In genomic region chr2:158618859-158619490, GRCh38 we compare ENCODE assay signal across 14 cellular contexts.
DNase-seq lines count a peak whose midpoint lies in the region; ATAC-seq and TF ChIP-seq lines count a peak whose summit lies in the region.
"Had no signal": no experiment of that assay in that cellular context is flagged by ENCODE, and none has a peak within 500 bp of the region (broad histone marks: within the 10 kb centered on the region; RNA-seq: fewer than 3 reads in every experiment).

No MANE protein-coding gene starts in this region.

- H2AFZ ChIP-seq in HCT116 (ENCODE audit: low read depth, low read length, poor library complexity, severe bottlenecking) = no peak overlapping the region

- intact Hi-C loops in HCT116 (cut with micrococcal nuclease) (no loop called here), posterior cingulate gyrus (cut with DNase I) (no loop called here)

- H3K4me3 ChIP-seq in HCT116 (replicated peaks in 1 of 2; ENCODE audit: low read depth in 1 of 2, low read length in 2 of 2) = no peak overlapping the region
- no peak overlapping the region for H3K4me3 ChIP-seq in SK-N-MC
- H3K4me3 ChIP-seq in retinal pigment epithelial cell (ENCODE audit: low read length) = no peak overlapping the region
- H3K4me3 ChIP-seq: thoracic aorta had no signal

- H3K4me2 ChIP-seq in HCT116 (ENCODE audit: low read length) = peak overlapping the region; percentile 24; the same call in 1 of the 2 replicates

- CTCF ChIA-PET in HCT116 (lab: Charles Lee) = interaction anchor here (1.5 to 1.7 kb wide), 2 partner anchors 440 to 595 kb away, joined by 5 to 9 read pairs; no protein-coding TSS in a partner anchor

- no TSS peak for BruUV-seq in HCT116 (replicated peaks; lab: Mats Ljungman, UMichigan)

- no peak for ATAC-seq in HCT116
- no peak for ATAC-seq in GM18505 (IDR thresholded peaks at IDR 0.05; ENCODE audit: unreplicated experiment)
- ATAC-seq in GM21723 (IDR thresholded peaks at IDR 0.05; ENCODE audit: unreplicated experiment) = no peak
- ATAC-seq: activated T-helper 17 cell treated with anti-CD3 and anti-CD28 coated beads, Interleukin-2, amount 50 U/mL, for 72 hours had no signal

- H4K20me1 ChIP-seq in HCT116 (ENCODE audit: insufficient read depth) = no peaks in the 10 kb centered on the region

- H3K9ac ChIP-seq in HCT116 (ENCODE audit: low read length) (no peak overlapping the region), SK-N-MC (ENCODE audit: insufficient read length) (no peak overlapping the region)

- RAD21 ChIA-PET in HCT116 (lab: Charles Lee; ENCODE audit: low non-redundant PET in 1 of 2, low total read pairs in 2 of 2, uncharacterized antibody in 2 of 2, unreplicated experiment in 2 of 2) = no interaction called here

- no peak for TF ChIP-seq CTCF in HCT116 (IDR thresholded peaks at IDR 0.05 in 2 of 3, conservative IDR thresholded peaks at IDR 0.05 in 1 of 3; ENCODE audit: borderline replicate concordance in 1 of 3, insufficient read depth in 1 of 3, low read depth in 2 of 3, low read length in 2 of 3)
- peak; percentile 5 for TF ChIP-seq CTCF in retinal pigment epithelial cell (conservative IDR thresholded peaks at IDR 0.05; ENCODE audit: low read depth, low read length)

- H3K36me3 ChIP-seq in HCT116 (ENCODE audit: control insufficient read depth in 1 of 2, insufficient read depth in 2 of 2, low read length in 2 of 2) = peaks cover 0 to 11% of the 10 kb centered on the region in 2 experiments; a peak in 1 of 4 replicates
- H3K36me3 ChIP-seq in SK-N-MC (ENCODE audit: insufficient read depth, low read length) = peaks cover 30% of the 10 kb centered on the region

- H3K79me2 ChIP-seq in HCT116 (ENCODE audit: insufficient read depth, low read length) = no peaks in the 10 kb centered on the region

- H3K27ac ChIP-seq in HCT116 (ENCODE audit: low read depth, low read length) (no peak overlapping the region), SK-N-MC (0 out of 2 replicates have a peak overlapping the region, but pooled peaks have one; percentile 16)
- H3K27ac ChIP-seq: thoracic aorta had no signal

- POLR2A ChIA-PET in HCT116 (lab: Charles Lee) = no interaction called here

- H3K9me2 ChIP-seq in HCT116 (ENCODE audit: insufficient read depth) = no peaks in the 10 kb centered on the region

- 0 out of 2 replicates have a peak, but pooled peaks have one; percentile 19 for TF ChIP-seq RAD21 in HCT116 (IDR thresholded peaks at IDR 0.05; ENCODE audit: low read depth)

- DNase-seq in HCT116 (ENCODE audit: low read depth, low spot score) (no peak), SK-N-MC (ENCODE audit: low read depth, low spot score) (no peak), glomerular visceral epithelial cell (ENCODE audit: extremely low spot score) (peak; percentile 9), retinal pigment epithelial cell (ENCODE audit: low read depth) (no peak), posterior cingulate gyrus (no peak), CD1c-positive myeloid dendritic cell (ENCODE audit: extremely low spot score) (no peak)
- DNase-seq: activated CD4-positive, alpha-beta T cell treated with anti-CD3 and anti-CD28 coated beads, Interleukin-2, amount 50 U/mL, for 4 hours; aorta; effector CD8-positive, alpha-beta T cell; T-helper 9 cell had no signal

- H3K9me3 ChIP-seq in HCT116 (ENCODE audit: control insufficient read depth in 1 of 2, insufficient read depth in 1 of 2, low read depth in 1 of 2, low read length in 2 of 2) (no peaks in the 10 kb centered on the region), SK-N-MC (ENCODE audit: low read depth, low read length) (no peaks in the 10 kb centered on the region)
- H3K9me3 ChIP-seq: thoracic aorta had no signal

- no peak for TF ChIP-seq POLR2A in HCT116 (IDR thresholded peaks at IDR 0.05; ENCODE audit: borderline replicate concordance, extremely low read depth, insufficient read depth, insufficient read length)
- TF ChIP-seq POLR2A in GM18505 (IDR thresholded peaks at IDR 0.05; ENCODE audit: borderline replicate concordance, extremely low read depth, insufficient read depth, insufficient read length) = no peak

- H3K27me3 ChIP-seq in HCT116 (ENCODE audit: insufficient read depth, low read length) = no peaks in the 10 kb centered on the region

- peaks cover 0 to 15% of the 10 kb centered on the region in 2 experiments; a peak in 2 of 4 replicates for H3K4me1 ChIP-seq in HCT116 (ENCODE audit: control insufficient read depth in 1 of 2, insufficient read depth in 2 of 2, low read length in 2 of 2)

TF ChIP-seq in HCT116, 20 proteins besides CTCF, POLR2A, EP300 and RAD21:
- no peak for TF ChIP-seq REST (IDR thresholded peaks at IDR 0.05; ENCODE audit: low read depth)
- no peak for TF ChIP-seq YY1 (IDR thresholded peaks at IDR 0.05; ENCODE audit: extremely low read depth, insufficient replicate concordance, low read depth, low read length)
- no peak for TF ChIP-seq SRF (IDR thresholded peaks at IDR 0.05; ENCODE audit: low read depth)
- no peak for TF ChIP-seq EZH2 (IDR thresholded peaks at IDR 0.05)
- TF ChIP-seq EGR1 (IDR thresholded peaks at IDR 0.05; ENCODE audit: low read depth) = no peak
- no peak for TF ChIP-seq JUND (IDR thresholded peaks at IDR 0.05)
- no peak for TF ChIP-seq SP1 (IDR thresholded peaks at IDR 0.05; ENCODE audit: low read depth)
- TF ChIP-seq TCF7L2 (IDR thresholded peaks at IDR 0.05; ENCODE audit: borderline replicate concordance, extremely low read depth, insufficient read depth, insufficient read length) = no peak
- no peak for TF ChIP-seq SIN3A (IDR thresholded peaks at IDR 0.05; ENCODE audit: low read depth)
- TF ChIP-seq ZNF274 (IDR thresholded peaks at IDR 0.05; ENCODE audit: low read depth, low read length) = no peak
- no peak for TF ChIP-seq CBX3 (IDR thresholded peaks at IDR 0.05; ENCODE audit: low read depth)
- no peak for TF ChIP-seq POLR2AphosphoS5 (IDR thresholded peaks at IDR 0.05; ENCODE audit: low read depth, low read length)
- no peak for TF ChIP-seq ZBTB33 (IDR thresholded peaks at IDR 0.05; ENCODE audit: extremely low read depth, insufficient replicate concordance, low read length)
- no peak for TF ChIP-seq ATF3 (IDR thresholded peaks at IDR 0.05)
- TF ChIP-seq CEBPB (IDR thresholded peaks at IDR 0.05; ENCODE audit: low read depth) = no peak
- no peak for TF ChIP-seq EZH2phosphoT487 (IDR thresholded peaks at IDR 0.05; ENCODE audit: borderline replicate concordance)
- TF ChIP-seq MAX (IDR thresholded peaks at IDR 0.05) = no peak
- no peak for TF ChIP-seq ZFX (IDR thresholded peaks at IDR 0.05)
- TF ChIP-seq ELF1 (IDR thresholded peaks at IDR 0.05; ENCODE audit: borderline replicate concordance, low read depth) = no peak
